Comparison of ENCODE assay signal across 8 cellular contexts in the genomic region with DNA sequence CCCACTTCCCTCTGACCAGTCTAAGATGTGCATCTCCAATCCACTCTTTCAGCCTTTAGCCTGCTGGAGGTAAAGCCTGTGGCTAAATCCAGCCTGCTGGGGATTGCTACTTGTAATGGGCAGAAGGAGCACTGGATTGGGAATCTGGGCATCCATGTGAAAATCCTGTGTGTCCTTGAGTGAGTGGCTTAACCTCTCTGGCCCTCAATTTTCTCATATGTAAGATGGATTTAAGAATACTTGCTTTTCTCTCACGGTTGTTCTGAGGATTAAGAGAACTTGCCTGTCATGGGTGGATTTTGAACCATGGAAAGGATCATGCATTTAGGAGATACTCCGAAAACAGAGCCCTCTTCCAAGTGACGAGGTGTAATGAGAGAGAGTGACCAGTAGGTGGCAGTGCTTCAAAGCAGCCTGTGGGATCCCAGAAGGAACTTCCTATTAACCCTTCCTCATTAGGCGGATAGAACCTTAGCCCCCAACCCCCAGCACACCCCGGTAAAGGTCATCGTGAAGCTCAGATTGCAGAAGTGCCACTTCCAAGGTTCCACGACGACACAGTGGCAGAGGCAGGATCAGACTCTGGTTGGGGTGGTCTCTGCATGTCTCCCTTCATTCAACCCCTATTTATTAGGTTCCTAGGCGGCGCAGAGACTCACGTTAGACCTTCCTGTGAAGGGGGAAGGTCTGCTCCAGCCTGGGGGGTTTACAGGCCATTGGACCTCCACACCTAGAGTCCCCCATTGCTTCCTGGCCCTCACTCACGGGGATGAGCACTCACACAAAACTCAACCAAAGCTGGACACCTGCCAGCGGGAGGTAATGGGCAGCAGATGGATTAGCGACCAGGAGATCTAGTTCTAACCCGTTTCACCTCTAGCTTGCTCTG.
DNase-seq lines count a peak whose midpoint lies in the region; ATAC-seq, FAIRE-seq and TF ChIP-seq lines count a peak whose summit lies in the region.

No MANE protein-coding gene starts in this region.

- peak; percentile 86 for TF ChIP-seq CTCF in foreskin keratinocyte (conservative IDR thresholded peaks at IDR 0.05)

- H3K27me3 ChIP-seq in H7 (ENCODE audit: control insufficient read depth, insufficient read depth, low read length) (no peaks in the 10 kb centered on the region), foreskin keratinocyte (peaks cover 14% of the 10 kb centered on the region)

- no peak overlapping the region for H3K27ac ChIP-seq in foreskin keratinocyte

- H3K36me3 ChIP-seq in H7 (replicated peaks; ENCODE audit: control insufficient read depth, insufficient read depth, low read length) = no peaks in the 10 kb centered on the region

- peaks cover 4% of the 10 kb centered on the region for H3K4me1 ChIP-seq in foreskin keratinocyte

- H3K4me3 ChIP-seq in H7 (ENCODE audit: insufficient read depth, low read depth, low read length) = no peak overlapping the region

- no peak for FAIRE-seq in urothelium cell line (lab: Jason Lieb, UNC)

- DNase-seq in CD1c-positive myeloid dendritic cell (ENCODE audit: extremely low spot score) (peak; percentile 75), H7 (peak; percentile 61), NCI-H526 (lab: John Stamatoyannopoulos, UW) (peak; percentile 24 to 46), activated T-cell treated with anti-CD3 and anti-CD28 coated beads for 48 hours (ENCODE audit: low read depth) (peak; percentile 8), foreskin keratinocyte (peak in 1 of 2 donors; percentile 37), nucleus accumbens (lab: John Stamatoyannopoulos, UW) (peak in 34 of 56 donors; percentile 1 to 47 (median 16)), urothelium cell line (ENCODE audit: low spot score) (peak; percentile 74)

- peak; percentile 57 for ATAC-seq in foreskin keratinocyte
- no peak for ATAC-seq in GM19351 (IDR thresholded peaks at IDR 0.05; ENCODE audit: unreplicated experiment)
